9 cellular contexts compared by ENCODE assay signal in the genomic region with DNA sequence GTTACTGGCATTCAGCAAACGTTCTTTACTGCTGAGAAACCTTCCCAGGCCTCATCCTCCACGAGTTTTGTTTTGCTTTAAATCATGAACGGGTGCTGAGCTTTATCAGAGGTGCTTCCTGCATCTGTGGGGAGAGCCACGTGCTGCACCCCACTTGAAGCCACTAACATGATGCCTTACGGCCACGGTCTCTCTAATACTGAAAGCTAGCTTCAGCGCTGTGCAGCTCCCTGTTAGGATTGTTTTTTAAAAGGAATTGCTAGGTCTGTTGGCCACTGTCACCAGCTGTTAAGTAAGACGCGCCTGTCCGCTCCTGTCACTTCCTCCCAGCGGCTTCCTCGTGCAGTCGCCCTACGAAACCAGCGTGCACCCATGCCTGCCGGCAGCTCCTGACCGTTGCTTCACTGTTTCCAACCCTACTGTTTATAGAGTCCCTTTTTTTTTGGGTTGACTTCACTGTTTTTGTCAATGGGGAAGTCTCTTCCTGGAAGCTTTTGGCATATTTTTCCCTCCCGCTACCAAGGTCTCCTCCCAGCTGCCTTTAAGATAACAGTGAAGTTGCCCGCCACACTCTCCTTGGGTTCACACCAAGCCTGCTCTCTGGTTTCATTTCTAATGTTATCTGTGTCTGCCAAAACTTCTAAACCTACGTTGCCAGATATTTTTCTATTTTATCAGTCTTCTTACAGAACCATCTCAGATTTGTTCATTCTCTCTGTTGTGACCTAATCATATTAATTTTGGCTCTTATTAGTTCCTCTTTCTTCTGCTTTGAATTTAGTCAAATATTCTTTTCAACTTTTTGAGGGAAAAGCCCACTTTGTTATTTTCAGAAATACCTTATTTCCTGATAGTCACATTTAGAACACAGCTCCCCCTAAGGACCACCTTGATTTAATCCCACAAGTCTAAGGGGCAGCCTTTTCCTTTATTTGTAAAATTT. TPM values are rescaled to one million over a fixed set of nuclear protein-coding genes. Genes with fewer than 3 reads are reported as not detected.
DNase-seq lines count a peak whose midpoint lies in the region; ATAC-seq and TF ChIP-seq lines count a peak whose summit lies in the region.
"Had no signal": no experiment of that assay in that cellular context is flagged by ENCODE, and none has a peak within 500 bp of the region (broad histone marks: within the 10 kb centered on the region; RNA-seq: fewer than 3 reads in every experiment).

No MANE protein-coding gene starts in this region.

- DNase-seq in AML-193 (lab: John Stamatoyannopoulos, UW), result peak; percentile 73 to 85
- DNase-seq in NAMALWA (ENCODE audit: low spot score), result peak; percentile 84
- DNase-seq in fibroblast of the aortic adventitia (ENCODE audit: low read depth), result peak; percentile 93
- DNase-seq in stomach, result peak; percentile 46
- no peak for DNase-seq in ovary
- DNase-seq in HuH-7 (ENCODE audit: low spot score), result no peak
- no peak for DNase-seq in NCI-H128 (lab: John Stamatoyannopoulos, UW; ENCODE audit: unreplicated experiment)

- H3K4me1 ChIP-seq in stomach (peaks cover 13 to 66% (median 49%) of the 10 kb centered on the region in 4 donors), ovary (ENCODE audit: insufficient read depth) (peaks cover 16% of the 10 kb centered on the region)

- TF ChIP-seq EP300 in stomach (IDR thresholded peaks at IDR 0.05) (no peak), ovary (IDR thresholded peaks at IDR 0.05) (no peak)

- TF ChIP-seq CTCF in fibroblast of the aortic adventitia (IDR thresholded peaks at IDR 0.05; ENCODE audit: insufficient read depth, low read length) (no peak), stomach (IDR thresholded peaks at IDR 0.05) (no peak), ovary (IDR thresholded peaks at IDR 0.05) (no peak)

- 49 to 67% (median 60%) methylated on average over 20 of the region's 20 CpGs for WGBS in stomach, 5 donors
- WGBS in ovary, 3 donors, result 38 to 61% (median 49%) methylated on average over 20 of the region's 20 CpGs

- H3K27me3 ChIP-seq in stomach, result no peaks in the 10 kb centered on the region
- H3K27me3 ChIP-seq in ovary, result no peaks in the 10 kb centered on the region

- ATAC-seq in GM19463 (IDR thresholded peaks at IDR 0.05; ENCODE audit: unreplicated experiment), result peak; percentile 24

- H3K36me3 ChIP-seq in stomach (peaks cover 0 to 26% (median 2%) of the 10 kb centered on the region in 4 donors), ovary (no peaks in the 10 kb centered on the region)

- intact Hi-C loops in stomach (cut with DNase I; ENCODE audit: low total_unique reads), result no loop called here
- intact Hi-C loops in ovary (cut with DNase I), result no loop called here

- TF ChIP-seq POLR2A in stomach (IDR thresholded peaks at IDR 0.05) (no peak), ovary (IDR thresholded peaks at IDR 0.05) (no peak)

- H3K4me3 ChIP-seq in fibroblast of the aortic adventitia (ENCODE audit: low read depth, low read length), result no peak overlapping the region
- no peak overlapping the region for H3K4me3 ChIP-seq in stomach
- H3K4me3 ChIP-seq in ovary, result no peak overlapping the region

- H3K27ac ChIP-seq in stomach (peak overlapping the region in 3 of 5 donors; percentile 55 to 76 (median 61)), ovary (no peak overlapping the region)

- no peaks in the 10 kb centered on the region for H3K9me3 ChIP-seq in stomach
- H3K9me3 ChIP-seq in ovary, result no peaks in the 10 kb centered on the region

RNA-seq across cellular contexts. Expression of a gene that starts 20.2 kb away (rescaled TPM):
- 41.3 and 56.0 TPM in 2 replicates for total RNA-seq in fibroblast of the aortic adventitia (ENCODE audit: low replicate concordance)
- 100 to 1,000 TPM in 1 of 5 donors, 10 to 100 TPM in 4; 13.4 to 229 (median 17.4) TPM for total RNA-seq in stomach
- 10 to 100 TPM in 2 of 3 donors, 1 to 10 TPM in 1; 5.2 to 11.8 (median 11.6) TPM for polyA plus RNA-seq in stomach
- total RNA-seq in ovary, result 10 to 100 TPM; 13.0 to 28.2 (median 25.3) TPM
- 10 to 100 TPM; 18.7 to 57.1 TPM for polyA plus RNA-seq in ovary

RNA-seq across cellular contexts. Expression of a gene that starts 58.3 kb away (rescaled TPM):
- not detected in 2 replicates for total RNA-seq in fibroblast of the aortic adventitia (ENCODE audit: low replicate concordance)
- not detected for total RNA-seq in stomach
- polyA plus RNA-seq in stomach, result under 1 TPM in 1 of 3 donors, not detected in 2; 0.05 TPM
- total RNA-seq in ovary, result under 1 TPM; 0.05 to 0.62 (median 0.38) TPM
- under 1 TPM; 0.40 to 0.56 TPM for polyA plus RNA-seq in ovary
- total RNA-seq: temporal lobe had no signal

Comparison
In these comparisons a context has a peak if more than half of its experiments do, and no peak if none do; other contexts are left out.
1. DNase-seq: peak in AML-193 (2 of 2), NAMALWA (single experiment), fibroblast of the aortic adventitia (single experiment) and stomach (single experiment); none in ovary (0 of 5), HuH-7 (single experiment) and NCI-H128 (single experiment).
2. H3K27ac ChIP-seq: peak in stomach (3 of 5); none in ovary (0 of 2).